ENCODE assay signal across 14 cellular contexts in genomic region chr11:126919147-126919823, GRCh38.
A peak's percentile ranks its signal among the peaks of the same experiment; 100 is the strongest.
DNase-seq lines count a peak whose midpoint lies in the region; ATAC-seq and FAIRE-seq lines count a peak whose summit lies in the region.
"Had no signal": no experiment of that assay in that cellular context is flagged by ENCODE, and none has a peak within 500 bp of the region (broad histone marks: within the 10 kb centered on the region; RNA-seq: fewer than 3 reads in every experiment).

No MANE protein-coding gene starts in this region.

- ATAC-seq in GM19328 (IDR thresholded peaks at IDR 0.05; ENCODE audit: unreplicated experiment) (peak; percentile 49), HG02852 (IDR thresholded peaks at IDR 0.05; ENCODE audit: unreplicated experiment) (peak; percentile 31)
- ATAC-seq: activated CD8-positive, alpha-beta memory T cell treated with anti-CD3 and anti-CD28 coated beads, Interleukin-2, amount 10 ng/mL, durations not matched to agents 7 days and 5 days; esophagus mucosa; stimulated activated effector memory CD8-positive, alpha-beta T cell treated with anti-CD3 and anti-CD28 coated beads, Interleukin-12 subunit alpha, Interleukin-12 subunit beta, amount 100 ng/mL, for 72 hours had no signal

- H3K4me1 ChIP-seq in BLaER1 (peaks cover 8% of the 10 kb centered on the region), Karpas-422 (ENCODE audit: low read length) (peaks cover 12% of the 10 kb centered on the region)

- H3K27me3 ChIP-seq in BLaER1 (no peaks in the 10 kb centered on the region), Karpas-422 (ENCODE audit: low read length) (no peaks in the 10 kb centered on the region)

- H3K9me2 ChIP-seq in Karpas-422 (replicated peaks; ENCODE audit: insufficient read depth, low read length) = no peaks in the 10 kb centered on the region

- H3K9ac ChIP-seq in BLaER1 (no peak overlapping the region), Karpas-422 (ENCODE audit: low read length) (no peak overlapping the region)

- no peak overlapping the region for H2AFZ ChIP-seq in Karpas-422 (ENCODE audit: low read length)

- H3K27ac ChIP-seq in BLaER1 = no peak overlapping the region
- H3K27ac ChIP-seq in Karpas-422 (ENCODE audit: low read length) = no peak overlapping the region

- H3K9me3 ChIP-seq in BLaER1 (no peaks in the 10 kb centered on the region), Karpas-422 (ENCODE audit: low read length) (no peaks in the 10 kb centered on the region)

- FAIRE-seq in urothelium cell line (lab: Jason Lieb, UNC) = no peak

- H4K20me1 ChIP-seq in BLaER1 (no peaks in the 10 kb centered on the region), Karpas-422 (ENCODE audit: insufficient read depth, low read depth, low read length) (no peaks in the 10 kb centered on the region)

- H3K79me2 ChIP-seq in Karpas-422 (ENCODE audit: low read length) = no peaks in the 10 kb centered on the region

- DNase-seq in Karpas-422 (peak; percentile 65), cerebellar nuclear complex (lab: John Stamatoyannopoulos, UW) (no peak), urothelium cell line (ENCODE audit: low spot score) (no peak), ureter (ENCODE audit: low spot score) (no peak), HK-2 (ENCODE audit: unreplicated experiment) (no peak)
- DNase-seq: activated CD8-positive, alpha-beta memory T cell treated with anti-CD3 and anti-CD28 coated beads, Interleukin-2, amount 10 ng/mL, durations not matched to agents 7 days and 5 days; H7; KBM-7; NCI-H774 had no signal

- H3K4me2 ChIP-seq in BLaER1 = 0 out of 2 replicates have a peak overlapping the region, but pooled peaks have one; percentile 19
- peak overlapping the region; percentile 19 for H3K4me2 ChIP-seq in Karpas-422 (ENCODE audit: low read depth, low read length, poor library complexity, severe bottlenecking)

- H3K36me3 ChIP-seq in BLaER1 (no peaks in the 10 kb centered on the region), Karpas-422 (ENCODE audit: insufficient read depth, low read length) (no peaks in the 10 kb centered on the region)

- H3K4me3 ChIP-seq in BLaER1 = no peak overlapping the region
- H3K4me3 ChIP-seq in Karpas-422 (ENCODE audit: low read length) = no peak overlapping the region
